35 cellular contexts compared by ENCODE assay signal in genomic region chr7:138657854-138658386, GRCh38. TPM values are rescaled to one million over a fixed set of nuclear protein-coding genes. Genes with fewer than 3 reads are reported as not detected.
"Had no signal": no experiment of that assay in that cellular context is flagged by ENCODE, and none has a peak within 500 bp of the region (broad histone marks: within the 10 kb centered on the region; RNA-seq: fewer than 3 reads in every experiment).

No MANE protein-coding gene starts in this region.

- H3K36me3 Mint-ChIP-seq: activated naive CD8-positive, alpha-beta T cell treated with anti-CD3 and anti-CD28 coated beads for 36 hours; brain; stimulated activated effector memory CD8-positive, alpha-beta T cell treated with anti-CD3 and anti-CD28 coated beads, Interleukin-12 subunit alpha, Interleukin-12 subunit beta, amount 100 ng/mL, for 72 hours had no signal

- H3K4me1 Mint-ChIP-seq: activated naive CD8-positive, alpha-beta T cell treated with anti-CD3 and anti-CD28 coated beads for 36 hours; stimulated activated effector memory CD8-positive, alpha-beta T cell treated with anti-CD3 and anti-CD28 coated beads, Interleukin-12 subunit alpha, Interleukin-12 subunit beta, amount 100 ng/mL, for 72 hours had no signal

- DNase-seq: activated CD4-positive, alpha-beta T cell treated with anti-CD3 and anti-CD28 coated beads for 48 hours; activated CD4-positive, alpha-beta T cell treated with anti-CD3 and anti-CD28 coated beads, Interleukin-2, amount 50 U/mL, for 48 hours; activated CD8-positive, alpha-beta memory T cell treated with anti-CD3 and anti-CD28 coated beads for 24 hours; activated effector memory CD4-positive, alpha-beta T cell treated with anti-CD3 and anti-CD28 coated beads, Interleukin-2, amount 50 U/mL, for 16 hours; activated naive CD4-positive, alpha-beta T cell treated with anti-CD3 and anti-CD28 coated beads for 36 hours; activated naive CD8-positive, alpha-beta T cell treated with anti-CD3 and anti-CD28 coated beads for 36 hours; activated T-cell treated with anti-CD3 and anti-CD28 coated beads, Interleukin-2, amount 50 U/mL, for 1 hour; adrenal gland; caudate nucleus; cortex of kidney; esophagus squamous epithelium; left ventricle myocardium inferior; right lobe of liver; stimulated activated CD4-positive, alpha-beta T cell treated with anti-CD3 and anti-CD28 coated beads, Interleukin-12 subunit alpha, Interleukin-12 subunit beta, amount 100 ng/mL, for 4 hours; stimulated activated CD4-positive, alpha-beta T cell treated with anti-CD3 and anti-CD28 coated beads, Interleukin-4, amount 100 ng/mL, for 24 hours; SW 1271; T1000; thyroid gland; WERI-Rb-1 had no signal

- H3K9me3 Mint-ChIP-seq: activated naive CD4-positive, alpha-beta T cell treated with anti-CD3 and anti-CD28 coated beads for 36 hours; activated naive CD8-positive, alpha-beta T cell treated with anti-CD3 and anti-CD28 coated beads for 36 hours; activated T-helper 1 cell treated with anti-CD3 and anti-CD28 coated beads, Interleukin-12 subunit alpha, Interleukin-12 subunit beta, Interleukin-2, Interleukin-4 antibody, amounts not matched to agents 30 ng/mL and 10 ng/mL and 1 ng/mL, durations not matched to agents 14 hours and 24 hours and 36 hours; stimulated activated effector memory CD8-positive, alpha-beta T cell treated with anti-CD3 and anti-CD28 coated beads, Interleukin-12 subunit alpha, Interleukin-12 subunit beta, amount 100 ng/mL, for 72 hours; stimulated activated naive CD8-positive, alpha-beta T cell treated with anti-CD3 and anti-CD28 coated beads, Interleukin-15, Interleukin-2, amounts not matched to agents 100 ng/mL and 50 ng/mL, for 24 hours; T-helper 1 cell treated with Interleukin-12 subunit alpha and Interleukin-12 subunit beta and Interleukin-4 antibody, amounts not matched to agents 30 μg/mL and 1 μg/mL, for 36 hours had no signal

- H3K9me3 ChIP-seq: right lobe of liver, thyroid gland had no signal

- H3K27ac Mint-ChIP-seq: activated naive CD4-positive, alpha-beta T cell treated with anti-CD3 and anti-CD28 coated beads for 36 hours; activated naive CD8-positive, alpha-beta T cell treated with anti-CD3 and anti-CD28 coated beads for 36 hours; activated T-helper 1 cell treated with anti-CD3 and anti-CD28 coated beads, Interleukin-12 subunit alpha, Interleukin-12 subunit beta, Interleukin-2, Interleukin-4 antibody, amounts not matched to agents 30 ng/mL and 10 ng/mL and 1 ng/mL, durations not matched to agents 14 hours and 24 hours and 36 hours; brain; nephron; progenitor cell of endocrine pancreas; stimulated activated effector memory CD8-positive, alpha-beta T cell treated with anti-CD3 and anti-CD28 coated beads, Interleukin-12 subunit alpha, Interleukin-12 subunit beta, amount 100 ng/mL, for 72 hours; stimulated activated naive CD8-positive, alpha-beta T cell treated with anti-CD3 and anti-CD28 coated beads, Interleukin-15, Interleukin-2, amounts not matched to agents 100 ng/mL and 50 ng/mL, for 24 hours; T-helper 1 cell treated with Interleukin-12 subunit alpha and Interleukin-12 subunit beta and Interleukin-4 antibody, amounts not matched to agents 30 μg/mL and 1 μg/mL, for 36 hours had no signal

- H3K27me3 Mint-ChIP-seq: activated naive CD8-positive, alpha-beta T cell treated with anti-CD3 and anti-CD28 coated beads for 36 hours; progenitor cell of endocrine pancreas had no signal

- H3K36me3 ChIP-seq: adrenal gland, ascending aorta, esophagus squamous epithelium, left ventricle myocardium inferior, right lobe of liver, thyroid gland, WERI-Rb-1 had no signal

- FAIRE-seq: frontal cortex had no signal

- H3K27me3 ChIP-seq: adrenal gland, ascending aorta, right lobe of liver, thyroid gland had no signal

- H3K4me1 ChIP-seq: adrenal gland, ascending aorta, esophagus squamous epithelium, left ventricle myocardium inferior, right lobe of liver, thyroid gland had no signal

- H3K4me3 ChIP-seq: adrenal gland, ascending aorta, esophagus squamous epithelium, left ventricle myocardium inferior, lung, right lobe of liver, thyroid gland had no signal

- H3K4me3 Mint-ChIP-seq: activated naive CD4-positive, alpha-beta T cell treated with anti-CD3 and anti-CD28 coated beads for 36 hours; activated naive CD8-positive, alpha-beta T cell treated with anti-CD3 and anti-CD28 coated beads for 36 hours; activated T-helper 1 cell treated with anti-CD3 and anti-CD28 coated beads, Interleukin-12 subunit alpha, Interleukin-12 subunit beta, Interleukin-2, Interleukin-4 antibody, amounts not matched to agents 30 ng/mL and 10 ng/mL and 1 ng/mL, durations not matched to agents 14 hours and 24 hours and 36 hours; brain; nephron; stimulated activated effector memory CD8-positive, alpha-beta T cell treated with anti-CD3 and anti-CD28 coated beads, Interleukin-12 subunit alpha, Interleukin-12 subunit beta, amount 100 ng/mL, for 72 hours; stimulated activated naive CD8-positive, alpha-beta T cell treated with anti-CD3 and anti-CD28 coated beads, Interleukin-15, Interleukin-2, amounts not matched to agents 100 ng/mL and 50 ng/mL, for 24 hours; T-helper 1 cell treated with Interleukin-12 subunit alpha and Interleukin-12 subunit beta and Interleukin-4 antibody, amounts not matched to agents 30 μg/mL and 1 μg/mL, for 36 hours had no signal

- H3K27ac ChIP-seq: adrenal gland, ascending aorta, epithelial cell of prostate, esophagus squamous epithelium, left ventricle myocardium inferior, right lobe of liver, thyroid gland, WERI-Rb-1 had no signal

RNA-seq across cellular contexts. Expression of gene SVOPL, which starts 43.2 kb away (rescaled TPM):
- total RNA-seq: activated naive CD4-positive, alpha-beta T cell treated with anti-CD3 and anti-CD28 coated beads for 36 hours; activated T-helper 1 cell treated with anti-CD3 and anti-CD28 coated beads, Interleukin-12 subunit alpha, Interleukin-12 subunit beta, Interleukin-2, Interleukin-4 antibody, amounts not matched to agents 30 ng/mL and 10 ng/mL and 1 ng/mL, durations not matched to agents 14 hours and 24 hours and 36 hours; ascending aorta; chondrocyte; left ventricle myocardium inferior; mucosa of gallbladder; osteoblast; right lobe of liver; skeletal muscle tissue; subcutaneous adipose tissue had no signal
